9 cellular contexts compared by ENCODE assay signal in the genomic region with DNA sequence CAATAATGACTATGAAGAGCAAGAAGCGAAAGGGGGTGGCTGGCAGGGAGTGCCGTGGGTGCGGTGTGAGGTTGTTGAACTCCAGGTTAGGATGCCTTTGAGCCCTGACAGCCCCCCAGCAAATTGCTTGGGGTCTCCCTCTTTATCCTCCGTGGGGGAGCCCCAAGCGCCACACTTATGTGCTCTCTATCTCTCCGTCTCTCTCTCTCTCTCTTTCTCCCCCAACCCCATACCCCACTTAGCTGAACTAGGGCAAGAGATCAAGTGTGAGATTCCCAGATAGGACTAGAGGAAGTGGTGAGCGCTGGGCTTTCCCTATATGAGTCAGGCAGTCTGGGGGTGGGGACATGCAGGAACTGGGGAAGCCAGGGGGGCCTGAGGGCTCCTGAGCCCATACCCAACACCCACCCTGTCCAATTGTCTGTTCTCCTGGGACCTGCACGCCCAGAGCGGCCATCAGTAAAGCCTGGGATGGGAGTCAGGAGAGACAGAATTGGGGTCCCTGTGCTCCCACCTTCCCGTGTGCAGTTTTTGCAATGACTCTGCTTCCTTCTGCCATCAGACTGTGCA. TPM values are rescaled to one million over a fixed set of nuclear protein-coding genes. Genes with fewer than 3 reads are reported as not detected.
DNase-seq lines count a peak whose midpoint lies in the region; ATAC-seq and TF ChIP-seq lines count a peak whose summit lies in the region.
"Had no signal": no experiment of that assay in that cellular context is flagged by ENCODE, and none has a peak within 500 bp of the region (broad histone marks: within the 10 kb centered on the region; RNA-seq: fewer than 3 reads in every experiment).

No MANE protein-coding gene starts in this region.

- peak overlapping the region; percentile 79 for H3K27ac Mint-ChIP-seq in Calu3 (ENCODE audit: unreplicated experiment)

- peak overlapping the region; percentile 1 to 60 for H3K9ac ChIP-seq in duodenal mucosa (ENCODE audit: low read depth in 1 of 2, low read length in 2 of 2)

- TF ChIP-seq CTCF in Calu3 (IDR thresholded peaks at IDR 0.05; ENCODE audit: unreplicated experiment), result no peak
- no peak for TF ChIP-seq CTCF in WERI-Rb-1 (IDR thresholded peaks at IDR 0.05; ENCODE audit: low read depth, low read length)
- no peak for TF ChIP-seq CTCF in psoas muscle (IDR thresholded peaks at IDR 0.05)

- CTCF ChIA-PET in Calu3 (lab: Charles Lee), result interaction anchor here (0.8 to 1.7 kb wide), 2 partner anchors 63 to 94 kb away, joined by 3 to 5 read pairs; no protein-coding TSS in a partner anchor

- 77 to 83% (median 80%) methylated on average over 10 of the region's 10 CpGs for WGBS in psoas muscle, 3 donors

- H3K27me3 Mint-ChIP-seq in Calu3 (ENCODE audit: unreplicated experiment), result no peaks in the 10 kb centered on the region

- H3K9me3 Mint-ChIP-seq in Calu3 (ENCODE audit: low read depth, unreplicated experiment), result no peaks in the 10 kb centered on the region

- H3K27me3 ChIP-seq in WERI-Rb-1 (ENCODE audit: insufficient read depth, low read depth, severe bottlenecking) (no peaks in the 10 kb centered on the region), duodenal mucosa (ENCODE audit: control insufficient read depth in 1 of 2, insufficient read depth in 2 of 2, low read length in 2 of 2) (no peaks in the 10 kb centered on the region), psoas muscle (ENCODE audit: insufficient read depth in 3 of 3, low read length in 2 of 3) (peaks cover 0 to 3% (median under 1%) of the 10 kb centered on the region in 3 donors)

- peak; percentile 42 for ATAC-seq in HG03139 (IDR thresholded peaks at IDR 0.05; ENCODE audit: unreplicated experiment)
- peak in 2 of 4 donors; percentile 21 to 48 for ATAC-seq in psoas muscle
- no peak for ATAC-seq in HG02884 (IDR thresholded peaks at IDR 0.05; ENCODE audit: unreplicated experiment)
- no peak for ATAC-seq in HG02588 (IDR thresholded peaks at IDR 0.05; ENCODE audit: unreplicated experiment)

- peaks cover 59% of the 10 kb centered on the region for H3K36me3 ChIP-seq in WERI-Rb-1
- peaks cover 0 to 12% of the 10 kb centered on the region in 2 donors for H3K36me3 ChIP-seq in duodenal mucosa (ENCODE audit: control insufficient read depth in 1 of 2, insufficient read depth in 2 of 2, low read length in 2 of 2)
- H3K36me3 ChIP-seq in psoas muscle (ENCODE audit: insufficient read depth in 1 of 2, low read depth in 1 of 2), result no peaks in the 10 kb centered on the region
- H3K36me3 ChIP-seq: thoracic aorta had no signal

- DNase-seq in Calu3, result peak; percentile 70
- DNase-seq in WERI-Rb-1, result peak; percentile 61
- no peak for DNase-seq in psoas muscle
- DNase-seq in occipital lobe (lab: John Stamatoyannopoulos, UW), result no peak

- H3K4me1 Mint-ChIP-seq in Calu3 (ENCODE audit: low read depth, unreplicated experiment), result peaks cover 28% of the 10 kb centered on the region

- peak overlapping the region; percentile 15; the same call in 1 of the 2 replicates for H3K4me3 ChIP-seq in WERI-Rb-1 (ENCODE audit: low read depth, low read length)
- peak overlapping the region; percentile 14 to 39 for H3K4me3 ChIP-seq in duodenal mucosa (ENCODE audit: low read depth in 1 of 2, low read length in 2 of 2)
- H3K4me3 ChIP-seq in psoas muscle, result no peak overlapping the region
- H3K4me3 ChIP-seq: thoracic aorta had no signal

- peaks cover 5% of the 10 kb centered on the region for H3K9me3 ChIP-seq in WERI-Rb-1 (ENCODE audit: severe bottlenecking)
- H3K9me3 ChIP-seq in duodenal mucosa (ENCODE audit: control insufficient read depth in 1 of 2, low read length in 2 of 2), result no peaks in the 10 kb centered on the region
- H3K9me3 ChIP-seq in psoas muscle, result no peaks in the 10 kb centered on the region
- H3K9me3 ChIP-seq: thoracic aorta had no signal

- H3K27ac ChIP-seq in WERI-Rb-1 (peak overlapping the region; percentile 94), duodenal mucosa (ENCODE audit: low read depth, low read length) (peak overlapping the region; percentile 88), psoas muscle (peak overlapping the region; percentile 16)
- H3K27ac ChIP-seq: thoracic aorta had no signal

- H3K4me1 ChIP-seq in duodenal mucosa (ENCODE audit: control insufficient read depth in 1 of 2, insufficient read depth in 2 of 2, low read length in 2 of 2), result peaks cover 83 to 84% of the 10 kb centered on the region in 2 donors
- H3K4me1 ChIP-seq in psoas muscle, result no peaks in the 10 kb centered on the region

- peaks cover 27% of the 10 kb centered on the region for H3K36me3 Mint-ChIP-seq in Calu3 (ENCODE audit: insufficient read depth, unreplicated experiment)

- H3K4me3 Mint-ChIP-seq in Calu3 (ENCODE audit: low read depth, unreplicated experiment), result peak overlapping the region; percentile 55

- no TSS peak for BruUV-seq in Calu3 (replicated peaks; lab: Mats Ljungman, UMichigan)

- intact Hi-C loops in Calu3 (cut with micrococcal nuclease; ENCODE audit: unreplicated experiment) (no loop called here), psoas muscle (cut with DNase I) (no loop called here)

RNA-seq across cellular contexts. Expression of a gene that starts 7.8 kb away (rescaled TPM):
- 51.0 and 57.8 TPM in 2 replicates for total RNA-seq in Calu3 (2022)
- total RNA-seq in psoas muscle, result 1 to 10 TPM; 4.8 to 6.9 (median 6.5) TPM
- 1 to 10 TPM; 2.3 to 5.4 (median 4.3) TPM for polyA plus RNA-seq in psoas muscle
- total RNA-seq in occipital lobe, result 8.3 TPM

RNA-seq across cellular contexts. Expression of a gene that starts 20.8 kb away (rescaled TPM):
- not detected in 2 replicates for total RNA-seq in Calu3 (2022)
- total RNA-seq in psoas muscle, result under 1 TPM in 1 of 4 donors, not detected in 3; 0.17 TPM
- polyA plus RNA-seq in psoas muscle, result under 1 TPM in 2 of 3 donors, not detected in 1; 0.08 to 0.68 TPM
- total RNA-seq in occipital lobe, result not detected

RNA-seq across cellular contexts. Expression of a gene that starts 39.1 kb away (rescaled TPM):
- not detected in 2 replicates for total RNA-seq in Calu3 (2022)
- 1 to 10 TPM in 1 of 4 donors, not detected in 3; 2.1 TPM for total RNA-seq in psoas muscle
- under 1 TPM in 1 of 3 donors, not detected in 2; 0.10 TPM for polyA plus RNA-seq in psoas muscle
- total RNA-seq in occipital lobe, result not detected
- total RNA-seq: thoracic aorta had no signal

RNA-seq across cellular contexts. Expression of a gene that starts 58.5 kb away (rescaled TPM):
- total RNA-seq in Calu3 (2022) (not detected in 2 replicates), psoas muscle (under 1 TPM in 1 of 4 donors, not detected in 3; 0.36 TPM), occipital lobe (not detected)
- not detected for polyA plus RNA-seq in psoas muscle
- total RNA-seq: thoracic aorta had no signal

Comparison
In these comparisons a context has a peak if more than half of its experiments do, and no peak if none do; other contexts are left out.
1. DNase-seq: peak in Calu3 (single experiment) and WERI-Rb-1 (single experiment); none in psoas muscle (0 of 2) and occipital lobe (single experiment).
2. H3K27ac ChIP-seq: peak in every context shown above with its lines; median percentile 94 in WERI-Rb-1; 88 in duodenal mucosa; 16 in psoas muscle.